9 cellular contexts compared by ENCODE assay signal in genomic region chr7:55509322-55509721, GRCh38.
DNase-seq lines count a peak whose midpoint lies in the region; ATAC-seq and TF ChIP-seq lines count a peak whose summit lies in the region.
"Had no signal": no experiment of that assay in that cellular context is flagged by ENCODE, and none has a peak within 500 bp of the region (broad histone marks: within the 10 kb centered on the region; RNA-seq: fewer than 3 reads in every experiment).

No MANE protein-coding gene starts in this region.

- no peak for TF ChIP-seq CTCF in fibroblast of lung (conservative IDR thresholded peaks at IDR 0.05 in 1 of 2, IDR thresholded peaks at IDR 0.05 in 1 of 2; ENCODE audit: low read depth in 1 of 2, low read length in 2 of 2)

- H3K4me1 ChIP-seq in fibroblast of lung (ENCODE audit: control insufficient read depth, extremely low read depth, insufficient read depth, low read length) = peaks cover 8% of the 10 kb centered on the region

- DNase-seq in CD1c-positive myeloid dendritic cell (ENCODE audit: extremely low spot score) (peak; percentile 76), fibroblast of lung (ENCODE audit: low read depth in 2 of 2) (peak; percentile 60 to 67), DMS 273 treated with DMSO at 0.1 percent for 48 hours (lab: John Stamatoyannopoulos, UW) (no peak), LoVo (ENCODE audit: low spot score) (no peak), DMS153 treated with DMSO at 0.1 percent for 48 hours (lab: John Stamatoyannopoulos, UW; ENCODE audit: unreplicated experiment) (no peak), cortex of kidney (lab: John Stamatoyannopoulos, UW) (no peak)

- H3K27me3 ChIP-seq in fibroblast of lung (ENCODE audit: control insufficient read depth, insufficient read depth, low read length) = no peaks in the 10 kb centered on the region
- H3K27me3 ChIP-seq: esophagus muscularis mucosa had no signal

- H3K79me2 ChIP-seq in fibroblast of lung (ENCODE audit: control insufficient read depth, insufficient read depth, low read length) = no peaks in the 10 kb centered on the region

- no peaks in the 10 kb centered on the region for H4K20me1 ChIP-seq in fibroblast of lung (ENCODE audit: control insufficient read depth, extremely low read depth, insufficient read depth, low read length)

- no peaks in the 10 kb centered on the region for H3K36me3 ChIP-seq in fibroblast of lung (ENCODE audit: control insufficient read depth, insufficient read depth, low read length)

- peak; percentile 35 for TF ChIP-seq POLR2A in GM19193 (IDR thresholded peaks at IDR 0.05; ENCODE audit: extremely low read depth, insufficient read depth, insufficient read length)

- no peak overlapping the region for H3K4me3 ChIP-seq in fibroblast of lung (replicated peaks in 1 of 4; ENCODE audit: control extremely low read depth in 1 of 4, insufficient read depth in 1 of 4, low read depth in 3 of 4, low read length in 4 of 4)
- H3K4me3 ChIP-seq: esophagus muscularis mucosa had no signal

- ATAC-seq in HG03521 (IDR thresholded peaks at IDR 0.05; ENCODE audit: unreplicated experiment) = peak; percentile 1

- no peaks in the 10 kb centered on the region for H3K9me3 ChIP-seq in fibroblast of lung (ENCODE audit: control insufficient read depth, insufficient read depth, low read depth, low read length)
- H3K9me3 ChIP-seq: esophagus muscularis mucosa had no signal

- H2AFZ ChIP-seq in fibroblast of lung (ENCODE audit: low read length) = no peak overlapping the region

- peak overlapping the region; percentile 5 for H3K4me2 ChIP-seq in fibroblast of lung (ENCODE audit: extremely low read depth, insufficient read depth, low read length)

- H3K27ac ChIP-seq in fibroblast of lung (ENCODE audit: insufficient read depth, low read length) = no peak overlapping the region
- H3K27ac ChIP-seq: esophagus muscularis mucosa had no signal

- no peak overlapping the region for H3K9ac ChIP-seq in fibroblast of lung (ENCODE audit: insufficient read depth, low read length)

Comparison
In these comparisons a context has a peak if more than half of its experiments do, and no peak if none do; other contexts are left out.
1. DNase-seq: peak in CD1c-positive myeloid dendritic cell (single experiment) and fibroblast of lung (2 of 2); none in DMS 273 treated with DMSO at 0.1 percent for 48 hours (single experiment), LoVo (single experiment), DMS153 treated with DMSO at 0.1 percent for 48 hours (single experiment) and cortex of kidney (single experiment).